Comparison of ENCODE assay signal across 8 cellular contexts in the genomic region with DNA sequence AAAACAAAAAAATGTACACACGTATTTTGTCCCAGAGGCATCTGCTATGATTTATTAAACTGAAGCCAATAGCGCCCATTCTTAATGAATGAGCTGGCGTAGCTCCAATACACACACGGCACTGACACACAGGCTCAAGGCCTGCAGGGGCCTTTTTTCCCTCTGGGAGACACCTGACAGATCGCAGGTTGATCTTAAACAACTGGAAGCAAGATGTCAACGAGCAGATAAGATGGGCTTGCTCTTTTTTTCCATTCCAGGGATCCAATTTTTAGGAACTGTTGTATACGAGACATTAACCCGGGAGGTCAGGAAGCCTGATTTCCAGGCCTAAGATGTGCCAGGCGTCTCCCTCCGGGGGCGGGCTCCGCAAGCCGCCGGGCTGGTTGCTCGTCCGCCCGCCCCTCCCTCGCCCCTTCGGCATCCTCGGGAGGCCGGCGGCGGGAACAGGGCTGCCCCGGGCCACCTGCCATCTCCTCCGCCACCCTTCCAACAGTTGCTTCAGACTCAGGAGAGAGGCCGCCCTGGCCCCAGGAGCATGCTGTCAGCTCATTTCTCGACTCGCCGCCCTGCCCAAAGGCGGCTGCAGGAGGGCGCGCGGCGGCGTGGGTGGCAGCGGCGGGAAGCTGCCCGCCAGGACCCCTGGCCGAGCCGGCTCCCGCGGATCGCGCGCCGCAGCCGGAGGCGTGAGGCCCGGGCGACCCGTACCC. TPM values are rescaled to one million over a fixed set of nuclear protein-coding genes. Genes with fewer than 3 reads are reported as not detected.
A peak's percentile ranks its signal among the peaks of the same experiment; 100 is the strongest.
DNase-seq lines count a peak whose midpoint lies in the region; ATAC-seq and TF ChIP-seq lines count a peak whose summit lies in the region.

No MANE protein-coding gene starts in this region.

- no peak for TF ChIP-seq CTCF in sigmoid colon (IDR thresholded peaks at IDR 0.05)

- no peak for TF ChIP-seq POLR2A in sigmoid colon (IDR thresholded peaks at IDR 0.05)

- H3K36me3 Mint-ChIP-seq in activated naive CD8-positive, alpha-beta T cell treated with anti-CD3 and anti-CD28 coated beads, Interleukin-2, amount 50 U/mL, for 24 hours (ENCODE audit: low read depth): peaks cover 20% of the 10 kb centered on the region

- H3K4me1 Mint-ChIP-seq in activated naive CD8-positive, alpha-beta T cell treated with anti-CD3 and anti-CD28 coated beads, Interleukin-2, amount 50 U/mL, for 24 hours: peaks cover 38% of the 10 kb centered on the region

- H3K27ac ChIP-seq in HUES64 (ENCODE audit: low read depth, low read length) (no peak overlapping the region), SJSA1 (no peak overlapping the region), iPS DF 6.9 (ENCODE audit: low read length) (no peak overlapping the region), sigmoid colon (peak overlapping the region; percentile 71 to 83 (median 80))

- intact Hi-C loops in sigmoid colon (cut with DNase I): loop anchor here (1.0 to 10.0 kb wide), 4 partner anchors 108 to 335 kb away; a partner anchor contains a TSS

- H3K9me3 ChIP-seq in HUES64 (ENCODE audit: insufficient read depth, low read depth, low read length) (no peaks in the 10 kb centered on the region), SJSA1 (replicated peaks) (no peaks in the 10 kb centered on the region), iPS DF 6.9 (ENCODE audit: control insufficient read depth, insufficient read depth, low read length) (no peaks in the 10 kb centered on the region), sigmoid colon (no peaks in the 10 kb centered on the region)

- DNase-seq in D341Med (ENCODE audit: low spot score) (peak; percentile 81), SJSA1 (ENCODE audit: low read depth in 1 of 2, low spot score in 2 of 2) (peak in 1 of 2 experiments; percentile 37), iPS DF 6.9 (ENCODE audit: low read depth, low spot score) (no peak), sigmoid colon (no peak), epidermal melanocyte (ENCODE audit: insufficient read length, low spot score) (no peak)
- DNase-seq in activated naive CD8-positive, alpha-beta T cell treated with anti-CD3 and anti-CD28 coated beads, Interleukin-2, amount 50 U/mL, for 24 hours: peak; percentile 48

- H3K27me3 ChIP-seq in HUES64 (ENCODE audit: insufficient read depth, low read length): peaks cover 25% of the 10 kb centered on the region
- no peaks in the 10 kb centered on the region for H3K27me3 ChIP-seq in SJSA1 (replicated peaks)
- H3K27me3 ChIP-seq in iPS DF 6.9 (ENCODE audit: control insufficient read depth, insufficient read depth, low read length): peaks cover 4% of the 10 kb centered on the region
- no peaks in the 10 kb centered on the region for H3K27me3 ChIP-seq in sigmoid colon

- peak overlapping the region; percentile 91 for H3K4me3 Mint-ChIP-seq in activated naive CD8-positive, alpha-beta T cell treated with anti-CD3 and anti-CD28 coated beads, Interleukin-2, amount 50 U/mL, for 24 hours

- H3K9me3 Mint-ChIP-seq in activated naive CD8-positive, alpha-beta T cell treated with anti-CD3 and anti-CD28 coated beads, Interleukin-2, amount 50 U/mL, for 24 hours: no peaks in the 10 kb centered on the region

- H3K27ac Mint-ChIP-seq in activated naive CD8-positive, alpha-beta T cell treated with anti-CD3 and anti-CD28 coated beads, Interleukin-2, amount 50 U/mL, for 24 hours: peak overlapping the region; percentile 90

- TF ChIP-seq EP300 in sigmoid colon (IDR thresholded peaks at IDR 0.05): no peak

- ATAC-seq in GM21515 (IDR thresholded peaks at IDR 0.05; ENCODE audit: unreplicated experiment): peak; percentile 11
- peak; percentile 6 for ATAC-seq in activated naive CD8-positive, alpha-beta T cell treated with anti-CD3 and anti-CD28 coated beads, Interleukin-2, amount 50 U/mL, for 24 hours

- 7% methylated on average over 51 of the region's 51 CpGs for WGBS in HUES64
- WGBS in iPS DF 6.9 (ENCODE audit: insufficient coverage, insufficient read length): no CpG with 5 or more reads among the region's 51 CpGs
- 1% methylated on average over 51 of the region's 51 CpGs for WGBS in sigmoid colon, 2 donors

- H3K4me1 ChIP-seq in HUES64 (ENCODE audit: insufficient read depth, low read length) (peaks cover 7% of the 10 kb centered on the region; the same call in 1 of the 2 replicates), SJSA1 (replicated peaks) (peaks cover 13% of the 10 kb centered on the region), iPS DF 6.9 (ENCODE audit: control insufficient read depth, insufficient read depth, low read length) (no peaks in the 10 kb centered on the region), sigmoid colon (peaks cover 0 to 27% (median 17%) of the 10 kb centered on the region in 4 donors)

- no peaks in the 10 kb centered on the region for H3K27me3 Mint-ChIP-seq in activated naive CD8-positive, alpha-beta T cell treated with anti-CD3 and anti-CD28 coated beads, Interleukin-2, amount 50 U/mL, for 24 hours

- peak overlapping the region; percentile 52 for H3K9ac ChIP-seq in HUES64 (ENCODE audit: low read depth, low read length)

- peak overlapping the region; percentile 84 for H3K4me3 ChIP-seq in HUES64 (ENCODE audit: low read length)
- peak overlapping the region; percentile 93 for H3K4me3 ChIP-seq in SJSA1
- H3K4me3 ChIP-seq in iPS DF 6.9 (ENCODE audit: low read length): peak overlapping the region; percentile 89; the same call in 1 of the 2 replicates
- H3K4me3 ChIP-seq in sigmoid colon: peak overlapping the region; percentile 65 to 95 (median 90)

- H3K36me3 ChIP-seq in HUES64 (ENCODE audit: insufficient read depth, low read length) (peaks cover 4% of the 10 kb centered on the region; the same call in 1 of the 2 replicates), SJSA1 (peaks cover 10% of the 10 kb centered on the region), iPS DF 6.9 (ENCODE audit: control insufficient read depth, insufficient read depth, low read length) (no peaks in the 10 kb centered on the region), sigmoid colon (peaks cover 0 to 22% (median 0%) of the 10 kb centered on the region in 4 donors)

RNA-seq across cellular contexts. Expression of a gene that starts 0.7 kb away (rescaled TPM):
- 8.0 TPM for polyA plus RNA-seq in HUES64 (2013, experiment 1 of 2)
- polyA plus RNA-seq in HUES64 (2013, experiment 2 of 2): 7.9 TPM
- 8.5 and 9.9 TPM in 2 replicates for total RNA-seq in SJSA1 (2014; rRNA removed; shearing (Covaris generic))
- 10 to 100 TPM in 3 of 4 donors, 1 to 10 TPM in 1; 7.3 to 19.7 (median 16.3) TPM for total RNA-seq in sigmoid colon
- 10 to 100 TPM in 1 of 3 donors, 1 to 10 TPM in 2; 3.0 to 13.6 (median 3.5) TPM for polyA plus RNA-seq in sigmoid colon

RNA-seq across cellular contexts. Expression of a gene that starts 1.0 kb away (rescaled TPM):
- 18.4 TPM for polyA plus RNA-seq in HUES64 (2013, experiment 1 of 2)
- polyA plus RNA-seq in HUES64 (2013, experiment 2 of 2): 21.7 TPM
- 23.6 and 33.1 TPM in 2 replicates for total RNA-seq in SJSA1 (2014; rRNA removed; shearing (Covaris generic))
- 10 to 100 TPM; 19.7 to 32.1 (median 22.8) TPM for total RNA-seq in sigmoid colon
- polyA plus RNA-seq in sigmoid colon: 10 to 100 TPM; 15.5 to 30.7 (median 20.4) TPM

Comparison
In these comparisons a context has a peak if more than half of its experiments do, and no peak if none do; other contexts are left out.
1. DNase-seq: peak in D341Med (single experiment) and activated naive CD8-positive, alpha-beta T cell treated with anti-CD3 and anti-CD28 coated beads, Interleukin-2, amount 50 U/mL, for 24 hours (single experiment); none in iPS DF 6.9 (single experiment), sigmoid colon (single experiment) and epidermal melanocyte (single experiment).
2. H3K27ac ChIP-seq: peak in sigmoid colon (4 of 4); none in HUES64 (single experiment), SJSA1 (single experiment) and iPS DF 6.9 (single experiment).
3. Peak in every context shown above with its lines, with median percentiles within 50 percentile points of each other: H3K4me3 ChIP-seq.